Comparison of ENCODE assay signal across 22 cellular contexts in genomic region chr16:66600484-66600883, GRCh38. TPM values are rescaled to one million over a fixed set of nuclear protein-coding genes. Genes with fewer than 3 reads are reported as not detected.
DNase-seq lines count a peak whose midpoint lies in the region; ATAC-seq and TF ChIP-seq lines count a peak whose summit lies in the region.
"Had no signal": no experiment of that assay in that cellular context is flagged by ENCODE, and none has a peak within 500 bp of the region (broad histone marks: within the 10 kb centered on the region; RNA-seq: fewer than 3 reads in every experiment).

No MANE protein-coding gene starts in this region.

- peaks cover 59% of the 10 kb centered on the region for H3K4me1 Mint-ChIP-seq in activated CD8-positive, alpha-beta T cell treated with anti-CD3 and anti-CD28 coated beads, Interleukin-2, amount 10 ng/mL, durations not matched to agents 7 days and 5 days (ENCODE audit: low read depth)
- peaks cover 36% of the 10 kb centered on the region for H3K4me1 Mint-ChIP-seq in activated CD8-positive, alpha-beta T cell treated with anti-CD3 and anti-CD28 coated beads for 36 hours (ENCODE audit: low read depth)
- H3K4me1 Mint-ChIP-seq in mesothelial cell of epicardium: peaks cover 17% of the 10 kb centered on the region
- peaks cover 10 to 15% of the 10 kb centered on the region in 2 donors for H3K4me1 Mint-ChIP-seq in immature natural killer cell

- no peak overlapping the region for H3K4me3 Mint-ChIP-seq in activated CD8-positive, alpha-beta T cell treated with anti-CD3 and anti-CD28 coated beads, Interleukin-2, amount 10 ng/mL, durations not matched to agents 7 days and 5 days
- no peak overlapping the region for H3K4me3 Mint-ChIP-seq in activated CD8-positive, alpha-beta T cell treated with anti-CD3 and anti-CD28 coated beads for 36 hours
- H3K4me3 Mint-ChIP-seq in mesothelial cell of epicardium: no peak overlapping the region
- H3K4me3 Mint-ChIP-seq in immature natural killer cell: no peak overlapping the region

- POLR2A ChIA-PET in activated CD8-positive, alpha-beta T cell treated with anti-CD3 and anti-CD28 coated beads, Interleukin-2, amount 10 ng/mL, durations not matched to agents 7 days and 5 days (lab: Charles Lee): no interaction called here
- POLR2A ChIA-PET in activated CD8-positive, alpha-beta T cell treated with anti-CD3 and anti-CD28 coated beads for 36 hours (lab: Charles Lee): interaction anchor here (1.2 kb wide), 1 partner anchor 10 kb away, joined by 5 read pairs; no protein-coding TSS in a partner anchor

- no peaks in the 10 kb centered on the region for H3K9me3 Mint-ChIP-seq in activated CD8-positive, alpha-beta T cell treated with anti-CD3 and anti-CD28 coated beads, Interleukin-2, amount 10 ng/mL, durations not matched to agents 7 days and 5 days (ENCODE audit: insufficient read depth)
- H3K9me3 Mint-ChIP-seq in activated CD8-positive, alpha-beta T cell treated with anti-CD3 and anti-CD28 coated beads for 36 hours: peaks cover 6% of the 10 kb centered on the region
- H3K9me3 Mint-ChIP-seq in mesothelial cell of epicardium (no peaks in the 10 kb centered on the region), immature natural killer cell (no peaks in the 10 kb centered on the region)

- no peak for ATAC-seq in activated CD8-positive, alpha-beta T cell treated with anti-CD3 and anti-CD28 coated beads, Interleukin-2, amount 10 ng/mL, durations not matched to agents 7 days and 5 days
- no peak for ATAC-seq in activated CD8-positive, alpha-beta T cell treated with anti-CD3 and anti-CD28 coated beads for 36 hours
- ATAC-seq: A549 had no signal

- CTCF ChIA-PET in activated CD8-positive, alpha-beta T cell treated with anti-CD3 and anti-CD28 coated beads, Interleukin-2, amount 10 ng/mL, durations not matched to agents 7 days and 5 days (lab: Charles Lee): interaction anchor here (1.4 kb wide), 2 partner anchors 8 to 10 kb away, joined by 4 to 5 read pairs; no protein-coding TSS in a partner anchor
- CTCF ChIA-PET in activated CD8-positive, alpha-beta T cell treated with anti-CD3 and anti-CD28 coated beads for 36 hours (lab: Charles Lee): interaction anchor here (1.3 to 4.2 kb wide), 2 partner anchors 10 to 19 kb away, joined by 3 to 22 read pairs; no protein-coding TSS in a partner anchor

- H3K27ac Mint-ChIP-seq in activated CD8-positive, alpha-beta T cell treated with anti-CD3 and anti-CD28 coated beads, Interleukin-2, amount 10 ng/mL, durations not matched to agents 7 days and 5 days: peak overlapping the region; percentile 37
- no peak overlapping the region for H3K27ac Mint-ChIP-seq in activated CD8-positive, alpha-beta T cell treated with anti-CD3 and anti-CD28 coated beads for 36 hours
- H3K27ac Mint-ChIP-seq in mesothelial cell of epicardium: peak overlapping the region; percentile 35
- peak overlapping the region in 1 of 6 donors; percentile 32 for H3K27ac Mint-ChIP-seq in immature natural killer cell

- DNase-seq in activated CD8-positive, alpha-beta T cell treated with anti-CD3 and anti-CD28 coated beads, Interleukin-2, amount 10 ng/mL, durations not matched to agents 7 days and 5 days: no peak
- no peak for DNase-seq in activated CD8-positive, alpha-beta T cell treated with anti-CD3 and anti-CD28 coated beads for 36 hours
- peak; percentile 28 for DNase-seq in RPMI7951 (ENCODE audit: low read depth)
- DNase-seq in mesothelial cell of epicardium (ENCODE audit: low spot score in 2 of 2, unreplicated experiment in 2 of 2): no peak
- DNase-seq in stimulated activated CD4-positive, alpha-beta T cell treated with anti-CD3 and anti-CD28 coated beads, Interleukin-15, amount 100 ng/mL, for 24 hours: no peak
- no peak for DNase-seq in immature natural killer cell
- DNase-seq in SW480 (ENCODE audit: low spot score): no peak
- DNase-seq: AML-193, Calu3, DND-41, HCEC 1CT, IMR-90, KG1, MM.1S, NCI-H2029, NCI-H446, NCI-H526, OCI-M1, Peyer's patch, SIG-M5 had no signal

- peaks cover 15% of the 10 kb centered on the region for H3K36me3 Mint-ChIP-seq in activated CD8-positive, alpha-beta T cell treated with anti-CD3 and anti-CD28 coated beads, Interleukin-2, amount 10 ng/mL, durations not matched to agents 7 days and 5 days (ENCODE audit: low read depth)
- peaks cover 2% of the 10 kb centered on the region for H3K36me3 Mint-ChIP-seq in activated CD8-positive, alpha-beta T cell treated with anti-CD3 and anti-CD28 coated beads for 36 hours (ENCODE audit: low read depth)
- no peaks in the 10 kb centered on the region for H3K36me3 Mint-ChIP-seq in mesothelial cell of epicardium
- H3K36me3 Mint-ChIP-seq in immature natural killer cell: peaks cover 0 to 7% (median 0%) of the 10 kb centered on the region in 3 donors

- intact Hi-C loops in activated CD8-positive, alpha-beta T cell treated with anti-CD3 and anti-CD28 coated beads for 36 hours (cut with micrococcal nuclease): loop anchor here (5.0 kb wide), 1 partner anchor 48 kb away; the partner anchor contains the start of genes CKLF and TK2

- TF ChIP-seq CTCF in activated CD8-positive, alpha-beta T cell treated with anti-CD3 and anti-CD28 coated beads for 36 hours (IDR thresholded peaks at IDR 0.05): no peak
- no peak for TF ChIP-seq CTCF in mesothelial cell of epicardium (IDR thresholded peaks at IDR 0.05; ENCODE audit: unreplicated experiment)

- no peaks in the 10 kb centered on the region for H3K27me3 Mint-ChIP-seq in activated CD8-positive, alpha-beta T cell treated with anti-CD3 and anti-CD28 coated beads, Interleukin-2, amount 10 ng/mL, durations not matched to agents 7 days and 5 days (ENCODE audit: low read depth)
- no peaks in the 10 kb centered on the region for H3K27me3 Mint-ChIP-seq in activated CD8-positive, alpha-beta T cell treated with anti-CD3 and anti-CD28 coated beads for 36 hours
- H3K27me3 Mint-ChIP-seq in mesothelial cell of epicardium (ENCODE audit: low read depth) (no peaks in the 10 kb centered on the region), immature natural killer cell (ENCODE audit: low read depth in 3 of 3) (peaks cover 5 to 11% (median 6%) of the 10 kb centered on the region in 3 donors)

RNA-seq across cellular contexts. Expression of gene CMTM3, which starts 4.0 kb away (rescaled TPM):
- total RNA-seq in activated CD8-positive, alpha-beta T cell treated with anti-CD3 and anti-CD28 coated beads, Interleukin-2, amount 10 ng/mL, durations not matched to agents 7 days and 5 days: 100 to 1,000 TPM; 102 to 104 TPM
- 10 to 100 TPM; 48.0 to 49.4 TPM for total RNA-seq in activated CD8-positive, alpha-beta T cell treated with anti-CD3 and anti-CD28 coated beads for 36 hours
- 47.9 and 49.2 TPM in 2 replicates for total RNA-seq in RPMI7951 (2014; rRNA removed; shearing (Covaris generic))
- total RNA-seq in mesothelial cell of epicardium: 56.9 to 60.7 TPM (median 59.3 TPM) in 3 replicates
- polyA plus RNA-seq in immature natural killer cell: 100 to 1,000 TPM in 2 of 3 donors, 10 to 100 TPM in 1; 83.5 to 145 (median 127) TPM

RNA-seq across cellular contexts. Expression of gene CMTM2, which starts 21.2 kb away (rescaled TPM):
- under 1 TPM; 0.68 to 0.82 TPM for total RNA-seq in activated CD8-positive, alpha-beta T cell treated with anti-CD3 and anti-CD28 coated beads, Interleukin-2, amount 10 ng/mL, durations not matched to agents 7 days and 5 days
- total RNA-seq in activated CD8-positive, alpha-beta T cell treated with anti-CD3 and anti-CD28 coated beads for 36 hours: under 1 TPM in 1 of 2 experiments, not detected in 1; 0.29 TPM
- total RNA-seq in RPMI7951 (2014; rRNA removed; shearing (Covaris generic)): 0.98 TPM in 1 of 2 replicates, not detected in the other
- total RNA-seq in mesothelial cell of epicardium: 0.25 to 0.58 TPM (median 0.51 TPM) in 3 replicates
- under 1 TPM in 1 of 3 donors, not detected in 2; 0.85 TPM for polyA plus RNA-seq in immature natural killer cell
- total RNA-seq: H1, IMR-90, Peyer's patch had no signal
- polyA plus RNA-seq: H1, IMR-90 had no signal

RNA-seq across cellular contexts. Expression of gene CMTM1, which starts 34.2 kb away (rescaled TPM):
- total RNA-seq in activated CD8-positive, alpha-beta T cell treated with anti-CD3 and anti-CD28 coated beads, Interleukin-2, amount 10 ng/mL, durations not matched to agents 7 days and 5 days: 10 to 100 TPM; 13.6 to 15.0 TPM
- 1 to 10 TPM; 5.4 to 6.2 TPM for total RNA-seq in activated CD8-positive, alpha-beta T cell treated with anti-CD3 and anti-CD28 coated beads for 36 hours
- 6.0 and 6.4 TPM in 2 replicates for total RNA-seq in RPMI7951 (2014; rRNA removed; shearing (Covaris generic))
- total RNA-seq in mesothelial cell of epicardium: 10.0 to 10.3 TPM (median 10.2 TPM) in 3 replicates
- polyA plus RNA-seq in immature natural killer cell: 1 to 10 TPM; 1.1 to 3.1 (median 2.2) TPM

RNA-seq across cellular contexts. Expression of gene CKLF, which starts 48.1 kb away (rescaled TPM):
- total RNA-seq in activated CD8-positive, alpha-beta T cell treated with anti-CD3 and anti-CD28 coated beads, Interleukin-2, amount 10 ng/mL, durations not matched to agents 7 days and 5 days: 100 to 1,000 TPM; 137 to 139 TPM
- 10 to 100 TPM; 99.0 to 99.7 TPM for total RNA-seq in activated CD8-positive, alpha-beta T cell treated with anti-CD3 and anti-CD28 coated beads for 36 hours
- total RNA-seq in RPMI7951 (2014; rRNA removed; shearing (Covaris generic)): 334 and 338 TPM in 2 replicates
- total RNA-seq in mesothelial cell of epicardium: 28.9 to 33.2 TPM (median 31.1 TPM) in 3 replicates
- 100 to 1,000 TPM; 226 to 318 (median 229) TPM for polyA plus RNA-seq in immature natural killer cell

RNA-seq across cellular contexts. Expression of gene TK2, which starts 50.6 kb away (rescaled TPM):
- 1 to 10 TPM; 5.7 to 6.4 TPM for total RNA-seq in activated CD8-positive, alpha-beta T cell treated with anti-CD3 and anti-CD28 coated beads, Interleukin-2, amount 10 ng/mL, durations not matched to agents 7 days and 5 days
- 1 to 10 TPM; 3.2 to 4.4 TPM for total RNA-seq in activated CD8-positive, alpha-beta T cell treated with anti-CD3 and anti-CD28 coated beads for 36 hours
- 43.4 and 52.4 TPM in 2 replicates for total RNA-seq in RPMI7951 (2014; rRNA removed; shearing (Covaris generic))
- total RNA-seq in mesothelial cell of epicardium: 24.9 to 28.8 TPM (median 28.5 TPM) in 3 replicates
- polyA plus RNA-seq in immature natural killer cell: 10 to 100 TPM in 1 of 3 donors, 1 to 10 TPM in 2; 8.2 to 19.9 (median 9.8) TPM
